ENCODE assay signal across 16 cellular contexts in genomic region chr10:46077616-46078268, GRCh38. TPM values are rescaled to one million over a fixed set of nuclear protein-coding genes. Genes with fewer than 3 reads are reported as not detected.
A peak's percentile ranks its signal among the peaks of the same experiment; 100 is the strongest.
DNase-seq lines count a peak whose midpoint lies in the region; ATAC-seq and TF ChIP-seq lines count a peak whose summit lies in the region.
"Had no signal": no experiment of that assay in that cellular context is flagged by ENCODE, and none has a peak within 500 bp of the region (broad histone marks: within the 10 kb centered on the region; RNA-seq: fewer than 3 reads in every experiment).

No MANE protein-coding gene starts in this region.

- H3K4me3 ChIP-seq in smooth muscle cell, result no peak overlapping the region
- H3K4me3 ChIP-seq: right atrium auricular region had no signal

- no peaks in the 10 kb centered on the region for H3K27me3 ChIP-seq in smooth muscle cell (ENCODE audit: low read depth)
- H3K27me3 ChIP-seq: right atrium auricular region had no signal

- POLR2A ChIA-PET in activated CD4-positive, alpha-beta T cell treated with anti-CD3 and anti-CD28 coated beads, Interleukin-2, amount 10 ng/mL, durations not matched to agents 7 days and 5 days (lab: Charles Lee), result no interaction called here

- DNase-seq in activated CD4-positive, alpha-beta T cell treated with anti-CD3 and anti-CD28 coated beads, Interleukin-2, amount 10 ng/mL, durations not matched to agents 7 days and 5 days, result no peak
- no peak for DNase-seq in activated CD4-positive, alpha-beta T cell treated with anti-CD3 and anti-CD28 coated beads for 1 hour
- no peak for DNase-seq in activated T-helper 1 cell treated with anti-CD3 and anti-CD28 coated beads, Interleukin-12 subunit alpha, Interleukin-12 subunit beta, Interleukin-2, Interleukin-4 antibody, amounts not matched to agents 30 ng/mL and 10 ng/mL and 1 ng/mL, durations not matched to agents 14 hours and 24 hours and 36 hours (ENCODE audit: low spot score)
- DNase-seq in smooth muscle cell (lab: John Stamatoyannopoulos, UW; ENCODE audit: unreplicated experiment), result no peak
- DNase-seq in ACHN, result no peak
- DNase-seq in amygdala (lab: John Stamatoyannopoulos, UW), result no peak
- DNase-seq: activated CD4-positive, CD25-positive, alpha-beta regulatory T cell treated with anti-CD3 and anti-CD28 coated beads, Interleukin-2, amount 50 U/mL, for 72 hours; activated CD8-positive, alpha-beta memory T cell treated with anti-CD3 and anti-CD28 coated beads, Interleukin-2, amount 50 U/mL, for 48 hours; activated gamma-delta T cell treated with Interleukin-2 at 50 U/mL for 16 hours; NCI-H1092 treated with DMSO at 0.1 percent for 48 hours had no signal

- WGBS in smooth muscle cell (ENCODE audit: low lambda C conversion rate), result 65% methylated on average over 5 of the region's 5 CpGs

- ATAC-seq in GM19463 (IDR thresholded peaks at IDR 0.05; ENCODE audit: unreplicated experiment), result no peak

- CTCF ChIA-PET in activated CD4-positive, alpha-beta T cell treated with anti-CD3 and anti-CD28 coated beads, Interleukin-2, amount 10 ng/mL, durations not matched to agents 7 days and 5 days (lab: Charles Lee), result interaction anchor here (1.0 kb wide), 1 partner anchor 9 kb away, joined by 4 read pairs; no protein-coding TSS in a partner anchor

- H3K36me3 ChIP-seq in KOPT-K1 (ENCODE audit: insufficient read depth, low read length) (no peaks in the 10 kb centered on the region), smooth muscle cell (ENCODE audit: low read depth) (no peaks in the 10 kb centered on the region)
- H3K36me3 ChIP-seq: right atrium auricular region had no signal

- H3K4me2 ChIP-seq in smooth muscle cell, result peak overlapping the region; percentile 62

- intact Hi-C loops in activated T-helper 1 cell treated with anti-CD3 and anti-CD28 coated beads, Interleukin-12 subunit alpha, Interleukin-12 subunit beta, Interleukin-2, Interleukin-4 antibody, amounts not matched to agents 30 ng/mL and 10 ng/mL and 1 ng/mL, durations not matched to agents 14 hours and 24 hours and 36 hours (cut with micrococcal nuclease), result no loop called here

- H3K27ac ChIP-seq in KOPT-K1 (ENCODE audit: low read depth, low read length, poor library complexity, severe bottlenecking), result peak overlapping the region; percentile 42
- H3K27ac ChIP-seq in smooth muscle cell (ENCODE audit: low read depth), result peak overlapping the region; percentile 42
- H3K27ac ChIP-seq: right atrium auricular region had no signal

- H3K27me3 Mint-ChIP-seq in activated CD4-positive, alpha-beta T cell treated with anti-CD3 and anti-CD28 coated beads, Interleukin-2, amount 10 ng/mL, durations not matched to agents 7 days and 5 days, result peaks cover 3% of the 10 kb centered on the region
- H3K27me3 Mint-ChIP-seq in activated T-helper 1 cell treated with anti-CD3 and anti-CD28 coated beads, Interleukin-12 subunit alpha, Interleukin-12 subunit beta, Interleukin-2, Interleukin-4 antibody, amounts not matched to agents 30 ng/mL and 10 ng/mL and 1 ng/mL, durations not matched to agents 14 hours and 24 hours and 36 hours (ENCODE audit: insufficient read depth), result no peaks in the 10 kb centered on the region

- H3K79me2 ChIP-seq in smooth muscle cell (ENCODE audit: low read depth), result no peaks in the 10 kb centered on the region

- in situ Hi-C loops in ACHN (cut with HindIII; ENCODE audit: low pct_ligation_motif_present, low pct_unique_long_range_greater_than_20kb, low sequenced_read_pairs), result no loop called here

- H3K9ac ChIP-seq in smooth muscle cell (ENCODE audit: low read depth), result no peak overlapping the region

- peaks cover under 1% of the 10 kb centered on the region for H3K9me3 Mint-ChIP-seq in activated CD4-positive, alpha-beta T cell treated with anti-CD3 and anti-CD28 coated beads, Interleukin-2, amount 10 ng/mL, durations not matched to agents 7 days and 5 days
- no peaks in the 10 kb centered on the region for H3K9me3 Mint-ChIP-seq in activated T-helper 1 cell treated with anti-CD3 and anti-CD28 coated beads, Interleukin-12 subunit alpha, Interleukin-12 subunit beta, Interleukin-2, Interleukin-4 antibody, amounts not matched to agents 30 ng/mL and 10 ng/mL and 1 ng/mL, durations not matched to agents 14 hours and 24 hours and 36 hours

- H2AFZ ChIP-seq in smooth muscle cell (ENCODE audit: low read depth), result peak overlapping the region; percentile 59

- H3K36me3 Mint-ChIP-seq in activated CD4-positive, alpha-beta T cell treated with anti-CD3 and anti-CD28 coated beads, Interleukin-2, amount 10 ng/mL, durations not matched to agents 7 days and 5 days (ENCODE audit: low read depth), result no peaks in the 10 kb centered on the region
- no peaks in the 10 kb centered on the region for H3K36me3 Mint-ChIP-seq in activated T-helper 1 cell treated with anti-CD3 and anti-CD28 coated beads, Interleukin-12 subunit alpha, Interleukin-12 subunit beta, Interleukin-2, Interleukin-4 antibody, amounts not matched to agents 30 ng/mL and 10 ng/mL and 1 ng/mL, durations not matched to agents 14 hours and 24 hours and 36 hours (ENCODE audit: low read depth)
- H3K36me3 Mint-ChIP-seq: mesothelial cell of epicardium had no signal

- no peak overlapping the region for H3K4me3 Mint-ChIP-seq in activated CD4-positive, alpha-beta T cell treated with anti-CD3 and anti-CD28 coated beads, Interleukin-2, amount 10 ng/mL, durations not matched to agents 7 days and 5 days
- H3K4me3 Mint-ChIP-seq in activated T-helper 1 cell treated with anti-CD3 and anti-CD28 coated beads, Interleukin-12 subunit alpha, Interleukin-12 subunit beta, Interleukin-2, Interleukin-4 antibody, amounts not matched to agents 30 ng/mL and 10 ng/mL and 1 ng/mL, durations not matched to agents 14 hours and 24 hours and 36 hours, result peak overlapping the region; percentile 5
- H3K4me3 Mint-ChIP-seq: mesothelial cell of epicardium had no signal

- no peaks in the 10 kb centered on the region for H3F3A ChIP-seq in smooth muscle cell (ENCODE audit: low read depth)

- H4K20me1 ChIP-seq in smooth muscle cell (ENCODE audit: low read depth), result no peaks in the 10 kb centered on the region

- H3K4me1 Mint-ChIP-seq in activated CD4-positive, alpha-beta T cell treated with anti-CD3 and anti-CD28 coated beads, Interleukin-2, amount 10 ng/mL, durations not matched to agents 7 days and 5 days, result peaks cover 30% of the 10 kb centered on the region
- peaks cover 26% of the 10 kb centered on the region for H3K4me1 Mint-ChIP-seq in activated T-helper 1 cell treated with anti-CD3 and anti-CD28 coated beads, Interleukin-12 subunit alpha, Interleukin-12 subunit beta, Interleukin-2, Interleukin-4 antibody, amounts not matched to agents 30 ng/mL and 10 ng/mL and 1 ng/mL, durations not matched to agents 14 hours and 24 hours and 36 hours (ENCODE audit: low read depth)
- H3K4me1 Mint-ChIP-seq: mesothelial cell of epicardium had no signal

- no peaks in the 10 kb centered on the region for H3K4me1 ChIP-seq in smooth muscle cell (ENCODE audit: low read depth)
- H3K4me1 ChIP-seq: right atrium auricular region had no signal

- TF ChIP-seq CTCF in smooth muscle cell (IDR thresholded peaks at IDR 0.05; ENCODE audit: borderline replicate concordance, insufficient read depth, poor library complexity, severe bottlenecking), result no peak

- H3K9me3 ChIP-seq in KOPT-K1 (ENCODE audit: insufficient read depth, low read length, poor library complexity, severe bottlenecking) (no peaks in the 10 kb centered on the region), smooth muscle cell (replicated peaks; ENCODE audit: low read depth) (no peaks in the 10 kb centered on the region)
- H3K9me3 ChIP-seq: right atrium auricular region had no signal

- H3K27ac Mint-ChIP-seq in activated CD4-positive, alpha-beta T cell treated with anti-CD3 and anti-CD28 coated beads, Interleukin-2, amount 10 ng/mL, durations not matched to agents 7 days and 5 days, result peak overlapping the region; percentile 85
- H3K27ac Mint-ChIP-seq in activated T-helper 1 cell treated with anti-CD3 and anti-CD28 coated beads, Interleukin-12 subunit alpha, Interleukin-12 subunit beta, Interleukin-2, Interleukin-4 antibody, amounts not matched to agents 30 ng/mL and 10 ng/mL and 1 ng/mL, durations not matched to agents 14 hours and 24 hours and 36 hours, result peak overlapping the region; percentile 40
- H3K27ac Mint-ChIP-seq: mesothelial cell of epicardium had no signal

RNA-seq across cellular contexts. Expression of gene MSMB, which starts 31.7 kb away (rescaled TPM):
- not detected for total RNA-seq in activated CD4-positive, alpha-beta T cell treated with anti-CD3 and anti-CD28 coated beads, Interleukin-2, amount 10 ng/mL, durations not matched to agents 7 days and 5 days
- total RNA-seq in activated T-helper 1 cell treated with anti-CD3 and anti-CD28 coated beads, Interleukin-12 subunit alpha, Interleukin-12 subunit beta, Interleukin-2, Interleukin-4 antibody, amounts not matched to agents 30 ng/mL and 10 ng/mL and 1 ng/mL, durations not matched to agents 14 hours and 24 hours and 36 hours, result not detected in 2 replicates
- not detected in 2 replicates for total RNA-seq in smooth muscle cell
- polyA plus RNA-seq in smooth muscle cell, result 0.50 TPM in 1 of 2 replicates, not detected in the other
- total RNA-seq: mesothelial cell of epicardium; right atrium auricular region; T-helper 2 cell treated with Interferon-gamma antibody and Interleukin-4, amounts not matched to agents 100 ng/mL and 5 ng/mL, for 36 hours had no signal
- polyA plus RNA-seq: keratinocyte had no signal

RNA-seq across cellular contexts. Expression of gene NCOA4, which starts 47.3 kb away (rescaled TPM):
- total RNA-seq in activated CD4-positive, alpha-beta T cell treated with anti-CD3 and anti-CD28 coated beads, Interleukin-2, amount 10 ng/mL, durations not matched to agents 7 days and 5 days, result 100 to 1,000 TPM; 148 to 171 TPM
- 101 and 102 TPM in 2 replicates for total RNA-seq in activated T-helper 1 cell treated with anti-CD3 and anti-CD28 coated beads, Interleukin-12 subunit alpha, Interleukin-12 subunit beta, Interleukin-2, Interleukin-4 antibody, amounts not matched to agents 30 ng/mL and 10 ng/mL and 1 ng/mL, durations not matched to agents 14 hours and 24 hours and 36 hours
- 147 and 158 TPM in 2 replicates for total RNA-seq in smooth muscle cell
- polyA plus RNA-seq in smooth muscle cell, result 61.3 and 66.3 TPM in 2 replicates
